ENCODE assay signal across 8 cellular contexts in genomic region chr2:219176818-219177593, GRCh38. TPM values are rescaled to one million over a fixed set of nuclear protein-coding genes. Genes with fewer than 3 reads are reported as not detected.
A peak's percentile ranks its signal among the peaks of the same experiment; 100 is the strongest.
DNase-seq lines count a peak whose midpoint lies in the region; ATAC-seq, FAIRE-seq and TF ChIP-seq lines count a peak whose summit lies in the region.

Gene CNPPD1 (minus strand): TSS chr2:219176925. CDS start chr2:219176828, 97 bp downstream.

- POLR2A ChIA-PET in AG04450 (lab: Yijun Ruan, JAX) (interaction anchor here (0.7 to 2.1 kb wide), 5 partner anchors 19 to 397 kb away, joined by 3 to 8 read pairs (median 6); partner anchors contain the start of genes ANKZF1, ATG9A and ZFAND2B), WTC11 (lab: Charles Lee) (interaction anchor here (0.6 to 1.8 kb wide), 5 partner anchors 30 to 210 kb away, joined by 3 to 7 read pairs (median 5); partner anchors contain the start of genes DNPEP, TUBA4B and ZFAND2B)

- no peaks in the 10 kb centered on the region for H3K27me3 Mint-ChIP-seq in WTC11 (ENCODE audit: low read depth)

- H3K4me3 ChIP-seq in AG04450 (ENCODE audit: low read depth, low read length) (peak within 1 kb of the TSS; percentile 94), bronchial epithelial cell (ENCODE audit: low read depth, low read length) (peak within 1 kb of the TSS; percentile 85)

- no peaks in the 10 kb centered on the region; the same call in 1 of the 2 replicates for H3K9me3 ChIP-seq in AG04450 (ENCODE audit: control insufficient read depth, insufficient read depth, low read length)

- peak within 1 kb of the TSS; percentile 88 for H3K4me3 Mint-ChIP-seq in WTC11

- CTCF ChIA-PET in AG04450 (lab: Charles Lee) (interaction anchor here (0.5 to 5.0 kb wide), 4 partner anchors 17 to 118 kb away, joined by 3 to 50 read pairs (median 6); partner anchors contain the start of gene ZFAND2B), WTC11 (lab: Charles Lee) (interaction anchor here (0.7 to 1.9 kb wide), 15 partner anchors 12 to 333 kb away, joined by 3 to 18 read pairs (median 5); partner anchors contain the start of genes DNPEP, GLB1L, STK16 and TUBA4A)

- H3K27me3 ChIP-seq in AG04450 (ENCODE audit: control insufficient read depth, insufficient read depth, low read length) (no peaks in the 10 kb centered on the region), bronchial epithelial cell (ENCODE audit: control insufficient read depth, insufficient read depth, low read length) (no peaks in the 10 kb centered on the region)

- ATAC-seq in GM18870 (IDR thresholded peaks at IDR 0.05; ENCODE audit: unreplicated experiment) (peak; percentile 43), HG03103 (IDR thresholded peaks at IDR 0.05; ENCODE audit: low read depth, unreplicated experiment) (peak; percentile 67), WTC11 (peak; percentile 55)

- peak within 1 kb of the TSS; percentile 91 for H3K27ac ChIP-seq in AG04450 (ENCODE audit: low read depth, low read length)

- TF ChIP-seq CTCF in AG04450 (IDR thresholded peaks at IDR 0.05; ENCODE audit: low read depth, low read length) (no peak; the same call in 1 of the 2 replicates), WTC11 (IDR thresholded peaks at IDR 0.05) (no peak), bronchial epithelial cell (IDR thresholded peaks at IDR 0.05; ENCODE audit: insufficient read depth, low read length, severe bottlenecking) (no peak)

- peaks cover 21% of the 10 kb centered on the region for H3K36me3 Mint-ChIP-seq in WTC11

- peaks cover 26% of the 10 kb centered on the region for H3K36me3 ChIP-seq in bronchial epithelial cell (ENCODE audit: control insufficient read depth, insufficient read depth, low read length)

- peak within 1 kb of the TSS; percentile 98 for H3K27ac Mint-ChIP-seq in WTC11

- no peak for FAIRE-seq in bronchial epithelial cell (lab: Jason Lieb, UNC)

- DNase-seq in AG04450 (ENCODE audit: low read depth, low spot score) (no peak), NCI-H2227 (lab: John Stamatoyannopoulos, UW; ENCODE audit: unreplicated experiment) (peak; percentile 94), WTC11 (ENCODE audit: low spot score) (peak; percentile 76), bronchial epithelial cell (ENCODE audit: low read depth) (peak; percentile 68), inferior parietal cortex (ENCODE audit: extremely low spot score) (peak; percentile 84)
- peak; percentile 71 to 79 for DNase-seq in stimulated activated CD4-positive, alpha-beta T cell treated with anti-CD3 and anti-CD28 coated beads, Interleukin-12 subunit alpha, Interleukin-12 subunit beta, amount 100 ng/mL, for 24 hours (ENCODE audit: low read depth in 2 of 2)

- H3K9me3 Mint-ChIP-seq in WTC11 = no peaks in the 10 kb centered on the region

- peaks cover 19% of the 10 kb centered on the region for H3K4me1 Mint-ChIP-seq in WTC11

TF ChIP-seq in WTC11, 78 proteins besides CTCF, POLR2A, EP300 and RAD21 (continues in another document):
- TF ChIP-seq FOXP1 (CRISPR knock-in tag; IDR thresholded peaks at IDR 0.05; ENCODE audit: borderline replicate concordance) (peak; percentile 89; the same call in 1 of the 2 replicates), FOXK1 (CRISPR knock-in tag; IDR thresholded peaks at IDR 0.05) (peak; percentile 76; the same call in 1 of the 2 replicates), CREM (CRISPR knock-in tag; IDR thresholded peaks at IDR 0.05) (peak; percentile 74; the same call in 1 of the 2 replicates), ESRRA (CRISPR knock-in tag; IDR thresholded peaks at IDR 0.05; ENCODE audit: borderline replicate concordance) (no peak), SMAD3 (CRISPR knock-in tag; IDR thresholded peaks at IDR 0.05; ENCODE audit: borderline replicate concordance) (0 out of 2 replicates have a peak, but pooled peaks have one; percentile 17), TP53 (CRISPR knock-in tag; IDR thresholded peaks at IDR 0.05) (peak; percentile 79), CREB1 (CRISPR knock-in tag; IDR thresholded peaks at IDR 0.05) (peak; percentile 55; the same call in 1 of the 2 replicates), GABPB1 (CRISPR knock-in tag; IDR thresholded peaks at IDR 0.05) (peak; percentile 88), JUN (CRISPR knock-in tag; IDR thresholded peaks at IDR 0.05) (peak; percentile 72; the same call in 1 of the 2 replicates), FOXP4 (CRISPR knock-in tag; IDR thresholded peaks at IDR 0.05) (peak; percentile 85; the same call in 1 of the 2 replicates), NR3C1 (CRISPR knock-in tag; conservative IDR thresholded peaks at IDR 0.05; ENCODE audit: low read depth) (peak; percentile 92; the same call in 1 of the 2 replicates), SMAD4 (CRISPR knock-in tag; IDR thresholded peaks at IDR 0.05) (no peak), PREB (CRISPR knock-in tag; IDR thresholded peaks at IDR 0.05; ENCODE audit: borderline replicate concordance) (no peak), USF2 (CRISPR knock-in tag; IDR thresholded peaks at IDR 0.05) (peak; percentile 70), KAT7 (CRISPR knock-in tag; IDR thresholded peaks at IDR 0.05; ENCODE audit: borderline replicate concordance) (peak; percentile 95), ETV6 (CRISPR knock-in tag; IDR thresholded peaks at IDR 0.05) (peak; percentile 77; the same call in 1 of the 2 replicates), HMGXB4 (CRISPR knock-in tag; IDR thresholded peaks at IDR 0.05) (peak; percentile 89; the same call in 1 of the 2 replicates), TCF7 (CRISPR knock-in tag; IDR thresholded peaks at IDR 0.05; ENCODE audit: low read depth) (peak; percentile 36; the same call in 1 of the 2 replicates), TEAD1 (CRISPR knock-in tag; IDR thresholded peaks at IDR 0.05) (peak; percentile 90), USF1 (CRISPR knock-in tag; IDR thresholded peaks at IDR 0.05) (peak; percentile 27; the same call in 1 of the 2 replicates), MYBL2 (CRISPR knock-in tag; IDR thresholded peaks at IDR 0.05) (peak; percentile 95), ZNF121 (CRISPR knock-in tag; IDR thresholded peaks at IDR 0.05) (0 out of 2 replicates have a peak, but pooled peaks have one; percentile 9), SP1 (CRISPR knock-in tag; conservative IDR thresholded peaks at IDR 0.05) (peak; percentile 83)

RNA-seq across cellular contexts. Expression of gene CNPPD1, which starts in this region (rescaled TPM):
- 28.0 and 29.9 TPM in 2 replicates for polyA plus RNA-seq in AG04450 (2011; rRNA removed)
- polyA minus RNA-seq in AG04450 (2011; rRNA and poly(A)+ RNA removed) = 12.5 and 17.9 TPM in 2 replicates
- total RNA-seq in WTC11 (2021) = 26.7 to 32.8 TPM (median 29.5 TPM) in 3 replicates
- 44.2 and 54.5 TPM in 2 replicates for total RNA-seq in bronchial epithelial cell
